ENCODE assay signal across 1 cellular context in the genomic region with DNA sequence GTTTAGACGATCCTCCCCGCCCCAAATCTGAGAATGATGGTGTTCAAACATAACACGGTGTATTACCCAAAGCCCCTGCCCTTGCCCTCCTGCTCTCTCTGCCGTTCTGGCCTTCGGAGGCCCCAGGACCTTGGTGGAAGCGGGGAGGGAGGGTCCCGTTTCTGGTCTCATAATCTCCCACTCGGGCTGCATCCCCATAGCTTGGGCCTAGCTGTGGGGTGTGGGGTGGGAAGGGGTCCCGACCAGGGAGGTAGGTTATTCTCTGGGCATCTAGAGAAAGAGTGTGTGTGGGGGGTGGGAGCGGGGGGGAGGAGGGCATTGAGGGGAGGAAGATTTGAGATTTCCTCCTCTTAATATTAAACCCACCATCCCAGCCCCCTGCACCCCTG.
TF ChIP-seq lines count a peak whose summit lies in the region.

No MANE protein-coding gene starts in this region.

TF ChIP-seq in neural cell, 6 proteins besides CTCF, POLR2A, EP300 and RAD21:
- TF ChIP-seq, protein P1, sequence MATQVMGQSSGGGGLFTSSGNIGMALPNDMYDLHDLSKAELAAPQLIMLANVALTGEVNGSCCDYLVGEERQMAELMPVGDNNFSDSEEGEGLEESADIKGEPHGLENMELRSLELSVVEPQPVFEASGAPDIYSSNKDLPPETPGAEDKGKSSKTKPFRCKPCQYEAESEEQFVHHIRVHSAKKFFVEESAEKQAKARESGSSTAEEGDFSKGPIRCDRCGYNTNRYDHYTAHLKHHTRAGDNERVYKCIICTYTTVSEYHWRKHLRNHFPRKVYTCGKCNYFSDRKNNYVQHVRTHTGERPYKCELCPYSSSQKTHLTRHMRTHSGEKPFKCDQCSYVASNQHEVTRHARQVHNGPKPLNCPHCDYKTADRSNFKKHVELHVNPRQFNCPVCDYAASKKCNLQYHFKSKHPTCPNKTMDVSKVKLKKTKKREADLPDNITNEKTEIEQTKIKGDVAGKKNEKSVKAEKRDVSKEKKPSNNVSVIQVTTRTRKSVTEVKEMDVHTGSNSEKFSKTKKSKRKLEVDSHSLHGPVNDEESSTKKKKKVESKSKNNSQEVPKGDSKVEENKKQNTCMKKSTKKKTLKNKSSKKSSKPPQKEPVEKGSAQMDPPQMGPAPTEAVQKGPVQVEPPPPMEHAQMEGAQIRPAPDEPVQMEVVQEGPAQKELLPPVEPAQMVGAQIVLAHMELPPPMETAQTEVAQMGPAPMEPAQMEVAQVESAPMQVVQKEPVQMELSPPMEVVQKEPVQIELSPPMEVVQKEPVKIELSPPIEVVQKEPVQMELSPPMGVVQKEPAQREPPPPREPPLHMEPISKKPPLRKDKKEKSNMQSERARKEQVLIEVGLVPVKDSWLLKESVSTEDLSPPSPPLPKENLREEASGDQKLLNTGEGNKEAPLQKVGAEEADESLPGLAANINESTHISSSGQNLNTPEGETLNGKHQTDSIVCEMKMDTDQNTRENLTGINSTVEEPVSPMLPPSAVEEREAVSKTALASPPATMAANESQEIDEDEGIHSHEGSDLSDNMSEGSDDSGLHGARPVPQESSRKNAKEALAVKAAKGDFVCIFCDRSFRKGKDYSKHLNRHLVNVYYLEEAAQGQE (IDR thresholded peaks at IDR 0.05; ENCODE audit: borderline replicate concordance): no peak
- no peak for TF ChIP-seq MXI1 (conservative IDR thresholded peaks at IDR 0.05; ENCODE audit: poor library complexity, severe bottlenecking)
- TF ChIP-seq EZH2 (IDR thresholded peaks at IDR 0.05; ENCODE audit: borderline replicate concordance, insufficient read depth, low read length, poor library complexity, severe bottlenecking): no peak
- no peak for TF ChIP-seq TAF1 (IDR thresholded peaks at IDR 0.05; ENCODE audit: low read depth)
- TF ChIP-seq SMC3 (conservative IDR thresholded peaks at IDR 0.05; ENCODE audit: poor library complexity): no peak
- TF ChIP-seq POLR2AphosphoS5 (IDR thresholded peaks at IDR 0.05): no peak
